Comparison of ENCODE assay signal across 8 cellular contexts in the genomic region with DNA sequence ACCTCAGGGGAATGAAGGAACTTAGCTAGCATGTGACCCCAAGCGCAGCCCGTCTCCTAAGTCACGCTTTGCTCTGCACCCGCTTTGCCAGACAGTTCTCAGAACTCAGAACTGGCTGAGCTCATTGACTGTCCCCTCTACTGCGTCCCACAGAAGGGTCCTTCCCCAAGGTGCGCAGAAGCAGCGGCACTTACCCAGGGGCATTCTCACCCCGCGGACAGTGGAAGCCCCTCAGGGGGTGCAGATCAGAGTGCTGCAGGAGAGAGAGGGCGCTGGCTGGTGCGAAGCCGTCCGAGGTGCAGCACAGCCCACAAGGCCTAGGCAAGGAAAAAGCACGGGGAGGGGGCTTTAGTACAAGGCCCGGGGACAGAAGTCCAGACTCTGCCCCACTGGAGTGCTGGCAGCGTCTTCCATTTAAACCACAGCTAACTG. TPM values are rescaled to one million over a fixed set of nuclear protein-coding genes. Genes with fewer than 3 reads are reported as not detected.
DNase-seq lines count a peak whose midpoint lies in the region; ATAC-seq and TF ChIP-seq lines count a peak whose summit lies in the region.

No MANE protein-coding gene starts in this region.

- peak overlapping the region; percentile 94 to 96 for H3K4me3 Mint-ChIP-seq in CD14-positive monocyte
- peak overlapping the region; percentile 96 for H3K4me3 Mint-ChIP-seq in activated CD4-positive, alpha-beta T cell treated with anti-CD3 and anti-CD28 coated beads, Interleukin-2, amount 10 ng/mL, durations not matched to agents 24 days and 14 days
- peak overlapping the region; percentile 95 for H3K4me3 Mint-ChIP-seq in natural killer cell treated with Interleukin-12 subunit alpha and Interleukin-12 subunit beta and Interleukin-15 and Interleukin-18, amount 100 ng/mL, for 72 hours

- peak overlapping the region; percentile 85 to 94 (median 93) for H3K27ac Mint-ChIP-seq in CD14-positive monocyte
- H3K27ac Mint-ChIP-seq in activated CD4-positive, alpha-beta T cell treated with anti-CD3 and anti-CD28 coated beads, Interleukin-2, amount 10 ng/mL, durations not matched to agents 24 days and 14 days: peak overlapping the region; percentile 96
- peak overlapping the region; percentile 92 to 94 for H3K27ac Mint-ChIP-seq in natural killer cell treated with Interleukin-12 subunit alpha and Interleukin-12 subunit beta and Interleukin-15 and Interleukin-18, amount 100 ng/mL, for 72 hours

- TF ChIP-seq CTCF in CD14-positive monocyte (IDR thresholded peaks at IDR 0.05): no peak
- TF ChIP-seq CTCF in epithelial cell of proximal tubule (conservative IDR thresholded peaks at IDR 0.05; ENCODE audit: low read depth, low read length): no peak

- peaks cover 0 to 5% (median 0%) of the 10 kb centered on the region in 7 donors for H3K9me3 Mint-ChIP-seq in CD14-positive monocyte
- no peaks in the 10 kb centered on the region for H3K9me3 Mint-ChIP-seq in activated CD4-positive, alpha-beta T cell treated with anti-CD3 and anti-CD28 coated beads, Interleukin-2, amount 10 ng/mL, durations not matched to agents 24 days and 14 days
- no peaks in the 10 kb centered on the region for H3K9me3 Mint-ChIP-seq in natural killer cell treated with Interleukin-12 subunit alpha and Interleukin-12 subunit beta and Interleukin-15 and Interleukin-18, amount 100 ng/mL, for 72 hours

- H3K4me3 ChIP-seq in epithelial cell of proximal tubule (ENCODE audit: low read depth, low read length): peak overlapping the region; percentile 96

- ATAC-seq in HG03432 (IDR thresholded peaks at IDR 0.05; ENCODE audit: unreplicated experiment): peak; percentile 24
- peak; percentile 5 to 41 for ATAC-seq in natural killer cell treated with Interleukin-12 subunit alpha and Interleukin-12 subunit beta and Interleukin-15 and Interleukin-18, amount 100 ng/mL, for 72 hours
- no peak for ATAC-seq in HG03039 (IDR thresholded peaks at IDR 0.05; ENCODE audit: unreplicated experiment)

- peaks cover 40 to 48% of the 10 kb centered on the region in 2 donors for H3K36me3 Mint-ChIP-seq in CD14-positive monocyte
- peaks cover 53% of the 10 kb centered on the region for H3K36me3 Mint-ChIP-seq in activated CD4-positive, alpha-beta T cell treated with anti-CD3 and anti-CD28 coated beads, Interleukin-2, amount 10 ng/mL, durations not matched to agents 24 days and 14 days (ENCODE audit: low read depth)
- H3K36me3 Mint-ChIP-seq in natural killer cell treated with Interleukin-12 subunit alpha and Interleukin-12 subunit beta and Interleukin-15 and Interleukin-18, amount 100 ng/mL, for 72 hours: peaks cover 23% of the 10 kb centered on the region

- peaks cover 3 to 11% (median 9%) of the 10 kb centered on the region in 3 donors for H3K27me3 Mint-ChIP-seq in CD14-positive monocyte (ENCODE audit: low read depth in 3 of 3)
- peaks cover 2% of the 10 kb centered on the region for H3K27me3 Mint-ChIP-seq in activated CD4-positive, alpha-beta T cell treated with anti-CD3 and anti-CD28 coated beads, Interleukin-2, amount 10 ng/mL, durations not matched to agents 24 days and 14 days
- peaks cover 4 to 10% of the 10 kb centered on the region in 2 donors for H3K27me3 Mint-ChIP-seq in natural killer cell treated with Interleukin-12 subunit alpha and Interleukin-12 subunit beta and Interleukin-15 and Interleukin-18, amount 100 ng/mL, for 72 hours

- peaks cover 18% of the 10 kb centered on the region for H3K4me1 Mint-ChIP-seq in CD14-positive monocyte
- H3K4me1 Mint-ChIP-seq in activated CD4-positive, alpha-beta T cell treated with anti-CD3 and anti-CD28 coated beads, Interleukin-2, amount 10 ng/mL, durations not matched to agents 24 days and 14 days: peaks cover 35% of the 10 kb centered on the region
- peaks cover 32 to 35% of the 10 kb centered on the region in 2 donors for H3K4me1 Mint-ChIP-seq in natural killer cell treated with Interleukin-12 subunit alpha and Interleukin-12 subunit beta and Interleukin-15 and Interleukin-18, amount 100 ng/mL, for 72 hours (ENCODE audit: low read depth in 2 of 2)

- no peak for DNase-seq in CD14-positive monocyte (ENCODE audit: low spot score)
- peak; percentile 76 for DNase-seq in activated CD4-positive, alpha-beta T cell treated with anti-CD3 and anti-CD28 coated beads, Interleukin-2, amount 10 ng/mL, durations not matched to agents 24 days and 14 days
- DNase-seq in epithelial cell of proximal tubule (ENCODE audit: low read depth): no peak
- no peak for DNase-seq in natural killer cell treated with Interleukin-12 subunit alpha and Interleukin-12 subunit beta and Interleukin-15 and Interleukin-18, amount 100 ng/mL, for 72 hours (ENCODE audit: low spot score)
- DNase-seq in KG1 (lab: John Stamatoyannopoulos, UW): no peak
- no peak for DNase-seq in middle frontal gyrus (ENCODE audit: extremely low spot score, low spot score)

- intact Hi-C loops in CD14-positive monocyte (cut with micrococcal nuclease): loop anchor here in 1 of 2 donors (10.0 kb wide), 1 partner anchor 400 kb away; the partner anchor contains the start of genes RPRD1B and TTI1
- intact Hi-C loops in activated CD4-positive, alpha-beta T cell treated with anti-CD3 and anti-CD28 coated beads, Interleukin-2, amount 10 ng/mL, durations not matched to agents 24 days and 14 days (cut with micrococcal nuclease): no loop called here

RNA-seq across cellular contexts. Expression of gene SNHG17, which starts 0.8 kb away (rescaled TPM):
- polyA plus RNA-seq in CD14-positive monocyte: 10 to 100 TPM; 10.1 to 29.2 TPM
- 99.8 and 111 TPM in 2 replicates for total RNA-seq in activated CD4-positive, alpha-beta T cell treated with anti-CD3 and anti-CD28 coated beads, Interleukin-2, amount 10 ng/mL, durations not matched to agents 24 days and 14 days
- 9.2 and 27.9 TPM in 2 replicates for total RNA-seq in epithelial cell of proximal tubule
- 100 to 1,000 TPM in 1 of 2 donors, 10 to 100 TPM in 1; 71.4 to 182 TPM for total RNA-seq in natural killer cell treated with Interleukin-12 subunit alpha and Interleukin-12 subunit beta and Interleukin-15 and Interleukin-18, amount 100 ng/mL, for 72 hours

RNA-seq across cellular contexts. Expression of gene RALGAPB, which starts 38.3 kb away (rescaled TPM):
- 1 to 10 TPM; 4.7 to 6.1 TPM for polyA plus RNA-seq in CD14-positive monocyte
- 28.3 and 29.8 TPM in 2 replicates for total RNA-seq in activated CD4-positive, alpha-beta T cell treated with anti-CD3 and anti-CD28 coated beads, Interleukin-2, amount 10 ng/mL, durations not matched to agents 24 days and 14 days
- total RNA-seq in epithelial cell of proximal tubule: 17.1 and 19.1 TPM in 2 replicates
- 10 to 100 TPM; 37.7 to 41.4 TPM for total RNA-seq in natural killer cell treated with Interleukin-12 subunit alpha and Interleukin-12 subunit beta and Interleukin-15 and Interleukin-18, amount 100 ng/mL, for 72 hours
